14 cellular contexts compared by ENCODE assay signal in the genomic region with DNA sequence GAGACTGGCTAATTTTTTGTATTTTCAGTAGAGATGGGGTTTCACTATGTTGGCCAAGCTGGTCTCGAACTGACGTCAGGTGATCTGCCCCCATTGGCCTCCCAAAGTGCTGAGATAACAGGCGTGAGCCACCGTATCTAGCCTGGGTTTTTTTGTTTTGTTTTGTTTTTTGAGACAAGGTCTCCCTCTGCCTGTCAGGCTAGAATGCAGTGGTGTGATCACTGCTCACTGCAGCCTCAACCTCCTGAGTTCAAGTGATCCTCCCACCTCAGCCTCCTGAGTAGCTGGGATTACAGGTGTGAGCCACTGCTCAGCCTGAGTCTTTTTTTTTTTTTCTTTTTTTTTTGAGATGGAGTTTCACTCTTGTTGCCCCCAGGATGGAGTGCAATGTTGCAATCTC. TPM values are rescaled to one million over a fixed set of nuclear protein-coding genes. Genes with fewer than 3 reads are reported as not detected.
DNase-seq lines count a peak whose midpoint lies in the region; ATAC-seq, FAIRE-seq and TF ChIP-seq lines count a peak whose summit lies in the region.
"Not testable (repeated sequence)": the region's sequence is repeated elsewhere in the genome, so short reads cannot be mapped to it uniquely, and the experiment has no call there.
"Had no signal": no experiment of that assay in that cellular context is flagged by ENCODE, and none has a peak within 500 bp of the region (broad histone marks: within the 10 kb centered on the region; RNA-seq: fewer than 3 reads in every experiment).

No MANE protein-coding gene starts in this region.

- in situ Hi-C loops in SK-MEL-5 (cut with HindIII; ENCODE audit: low pct_unique_long_range_greater_than_20kb, low sequenced_read_pairs); K562 (cut with MboI): not testable (repeated sequence)

- H4K20me1 ChIP-seq in MM.1S (ENCODE audit: insufficient read depth, low read length); K562 (replicated peaks; ENCODE audit: control insufficient read depth, insufficient read depth, low read length): not testable (repeated sequence)

- not testable (repeated sequence) for H3K79me2 ChIP-seq in MM.1S (ENCODE audit: low read length); K562 (ENCODE audit: control insufficient read depth, insufficient read depth, low read length)

- peak overlapping the region in 1 of 2 donors; percentile 89 for H3K27ac Mint-ChIP-seq in stimulated activated naive CD8-positive, alpha-beta T cell treated with anti-CD3 and anti-CD28 coated beads, Interleukin-15, amount 100 ng/mL, for 72 hours

- H3F3A ChIP-seq in MM.1S (ENCODE audit: insufficient read depth, low read length) = not testable (repeated sequence)

- TF ChIP-seq RAD21 in K562 (CRISPR knock-in tag; conservative IDR thresholded peaks at IDR 0.05 in 1 of 2, IDR thresholded peaks at IDR 0.05 in 1 of 2) = peak; percentile 6 to 57; a peak in 2 of 4 replicates

- not testable (repeated sequence) for H3K9me2 ChIP-seq in MM.1S (replicated peaks; ENCODE audit: insufficient read depth, low read length)

- peak; percentile 29 for DNase-seq in GM12865 (ENCODE audit: low read depth)
- not testable (repeated sequence) for DNase-seq in MM.1S; K562 (ENCODE audit: extremely low read depth in 1 of 4, low spot score in 3 of 4); left ventricle myocardium inferior; stimulated activated naive CD8-positive, alpha-beta T cell treated with anti-CD3 and anti-CD28 coated beads, Interleukin-15, amount 100 ng/mL, for 72 hours
- DNase-seq in SK-MEL-5 (ENCODE audit: low read depth, low spot score) = peak; percentile 42

- H3K9me1 ChIP-seq in K562 (ENCODE audit: control insufficient read depth, insufficient read depth, low read length) = not testable (repeated sequence)

- H3K9me3 ChIP-seq in MM.1S (replicated peaks; ENCODE audit: insufficient read depth, low read length); K562 (replicated peaks; ENCODE audit: control insufficient read depth, insufficient read depth, low read depth, low read length); left ventricle myocardium inferior (replicated peaks): not testable (repeated sequence)

- POLR2A ChIA-PET in K562 (lab: Yijun Ruan, JAX) = interaction anchor here (0.7 to 1.1 kb wide), 5 partner anchors 9 to 36 kb away, joined by 3 to 6 read pairs (median 3); no protein-coding TSS in a partner anchor

- FAIRE-seq in K562 (lab: Jason Lieb, UNC) = peak; percentile 74

- H3K36me3 ChIP-seq in MM.1S (replicated peaks; ENCODE audit: insufficient read depth, low read length); left ventricle myocardium inferior: not testable (repeated sequence)
- H3K36me3 ChIP-seq in K562 (ENCODE audit: control insufficient read depth, insufficient read depth, low read length) = peaks cover 19% of the 10 kb centered on the region; the same call in 2 of the 3 replicates

- peak; percentile 67 for ATAC-seq in K562
- peak; percentile 41 for ATAC-seq in stimulated activated naive CD8-positive, alpha-beta T cell treated with anti-CD3 and anti-CD28 coated beads, Interleukin-15, amount 100 ng/mL, for 72 hours

- H3K9ac ChIP-seq in MM.1S (ENCODE audit: low read length); K562 (ENCODE audit: insufficient read depth in 1 of 2, low read depth in 2 of 2, low read length in 2 of 2): not testable (repeated sequence)

- not testable (repeated sequence) for H3K4me3 ChIP-seq in GM12865 (ENCODE audit: low read depth, low read length); MM.1S (ENCODE audit: low read length); K562; left ventricle myocardium inferior

- TF ChIP-seq POLR2A in K562 (conservative IDR thresholded peaks at IDR 0.05) = not testable (repeated sequence)

- not testable (repeated sequence) for H3K9me3 Mint-ChIP-seq in stimulated activated naive CD8-positive, alpha-beta T cell treated with anti-CD3 and anti-CD28 coated beads, Interleukin-15, amount 100 ng/mL, for 72 hours

- peak; percentile 12 for TF ChIP-seq CTCF in GM12865 (IDR thresholded peaks at IDR 0.05; ENCODE audit: insufficient read depth, low read depth, low read length, missing control alignments)
- peak; percentile 9; the same call in 1 of the 2 replicates for TF ChIP-seq CTCF in MM.1S (IDR thresholded peaks at IDR 0.05; ENCODE audit: low read length)
- peak; percentile 14 to 35 (median 19); a peak in 2 of 6 replicates for TF ChIP-seq CTCF in K562 (IDR thresholded peaks at IDR 0.05 in 2 of 3, conservative IDR thresholded peaks at IDR 0.05 in 1 of 3; ENCODE audit: insufficient read depth in 2 of 3, low read depth in 1 of 3, low read length in 3 of 3)
- peak; percentile 19 for TF ChIP-seq CTCF in left ventricle myocardium inferior (IDR thresholded peaks at IDR 0.05; ENCODE audit: borderline replicate concordance)

- H3K4me3 Mint-ChIP-seq in stimulated activated naive CD8-positive, alpha-beta T cell treated with anti-CD3 and anti-CD28 coated beads, Interleukin-15, amount 100 ng/mL, for 72 hours = not testable (repeated sequence)

- not testable (repeated sequence) for TF ChIP-seq EP300 in K562 (IDR thresholded peaks at IDR 0.05; ENCODE audit: low read length)

- WGBS in K562 (ENCODE audit: insufficient coverage, low coverage, missing lambda C conversion rate) = 18% methylated on average over 4 of the region's 4 CpGs

- peaks cover 15% of the 10 kb centered on the region for H3K27me3 Mint-ChIP-seq in stimulated activated naive CD8-positive, alpha-beta T cell treated with anti-CD3 and anti-CD28 coated beads, Interleukin-15, amount 100 ng/mL, for 72 hours

- not testable (repeated sequence) for H3K4me2 ChIP-seq in MM.1S (ENCODE audit: low read depth, low read length); K562 (ENCODE audit: insufficient read depth, low read length)

- H3K4me1 Mint-ChIP-seq in stimulated activated naive CD8-positive, alpha-beta T cell treated with anti-CD3 and anti-CD28 coated beads, Interleukin-15, amount 100 ng/mL, for 72 hours = not testable (repeated sequence)

- not testable (repeated sequence) for H3K4me1 ChIP-seq in MM.1S (ENCODE audit: low read length); left ventricle myocardium inferior
- H3K4me1 ChIP-seq in K562 (replicated peaks in 1 of 2; ENCODE audit: control insufficient read depth in 2 of 2, insufficient read depth in 2 of 2, low read length in 2 of 2) = peaks cover under 1 to 45% of the 10 kb centered on the region in 2 experiments; a peak in 4 of 5 replicates

- H2AFZ ChIP-seq in MM.1S (ENCODE audit: low read length); K562 (ENCODE audit: low read depth, low read length): not testable (repeated sequence)

- not testable (repeated sequence) for BruUV-seq in K562 (replicated peaks; lab: Mats Ljungman, UMichigan)

- CTCF ChIA-PET in K562 (lab: Yijun Ruan, JAX; ENCODE audit: low intra/inter-chr PET ratio) = interaction anchor here (0.7 to 0.9 kb wide), 3 partner anchors 43 to 220 kb away, joined by 3 to 4 read pairs (median 3); no protein-coding TSS in a partner anchor

- H3K27me3 ChIP-seq in MM.1S (replicated peaks; ENCODE audit: insufficient read depth, low read length) (peaks cover 46% of the 10 kb centered on the region), left ventricle myocardium inferior (ENCODE audit: low read depth) (peaks cover 51% of the 10 kb centered on the region)
- not testable (repeated sequence) for H3K27me3 ChIP-seq in K562 (ENCODE audit: control insufficient read depth in 2 of 2, insufficient read depth in 2 of 2, low read length in 2 of 2)

- intact Hi-C loops in K562 (cut with micrococcal nuclease) = loop anchor here (10.0 kb wide), 1 partner anchor 201 kb away; no protein-coding TSS in a partner anchor
- intact Hi-C loops in left ventricle myocardium inferior (cut with micrococcal nuclease) = not testable (repeated sequence)

- not testable (repeated sequence) for H3K27ac ChIP-seq in MM.1S (ENCODE audit: low read length); K562 (ENCODE audit: extremely low read depth, low read depth, low read length); left ventricle myocardium inferior (replicated peaks)

RNA-seq across cellular contexts. Expression of a gene that starts 6.4 kb away (rescaled TPM):
- total RNA-seq in SK-MEL-5 (2014; rRNA removed; shearing (Covaris generic)) = not detected in 2 replicates
- not detected in 2 replicates for polyA plus RNA-seq in SK-MEL-5 (2015; cell fraction: cytosol; rRNA removed)
- not detected in 2 replicates for polyA plus RNA-seq in SK-MEL-5 (2015; cell fraction: nucleus; rRNA removed)
- not detected in 2 replicates for total RNA-seq in K562 (2011; cell fraction: chromatin; rRNA removed; ENCODE audit: low replicate concordance)
- not detected in 2 replicates for total RNA-seq in K562 (2011; cell fraction: nucleolus; rRNA removed)
- not detected in 2 replicates for total RNA-seq in K562 (2011; cell fraction: nucleoplasm; rRNA removed)
- total RNA-seq in K562 (2014; rRNA removed) (not detected in 2 replicates), K562 (2014; rRNA removed; fragmentation: Illumina TruSeq; extraction: Trizol) (not detected in 2 replicates), K562 (2015; rRNA removed; fragmentation: Illumina TruSeq; extraction: Trizol) (not detected in 2 replicates), K562 (2021) (not detected in 2 replicates), left ventricle myocardium inferior (7.2 TPM)
- polyA plus RNA-seq in K562 (2011; rRNA removed) (not detected in 2 replicates), K562 (2014; fragmentation: Illumina TruSeq; extraction: Trizol) (not detected in 2 replicates), K562 (2014; fragmentation: Nextera tagmentation; extraction: Ambion mirVana) (not detected), K562 (2014; rRNA removed) (not detected in 2 replicates)
- not detected in 2 replicates for polyA plus RNA-seq in K562 (2011; cell fraction: cytosol; rRNA removed)
- not detected in 2 replicates for polyA plus RNA-seq in K562 (2011; cell fraction: nucleus; rRNA removed)
- polyA plus RNA-seq in K562 (2012) = 0.05 and 0.26 TPM in 2 replicates
- not detected in 2 replicates for polyA minus RNA-seq in K562 (2011; rRNA and poly(A)+ RNA removed)
- not detected in 2 replicates for polyA minus RNA-seq in K562 (2011; cell fraction: cytosol; rRNA and poly(A)+ RNA removed)
- polyA minus RNA-seq in K562 (2011; cell fraction: nucleus; rRNA and poly(A)+ RNA removed) = not detected in 2 replicates
- total RNA-seq: A172; Calu3; CD8-positive, alpha-beta memory T cell; G401; IMR-90; MCF 10A; PC-3; T-cell had no signal
- polyA plus RNA-seq: CD8-positive, alpha-beta memory T cell; IMR-90 had no signal

RNA-seq across cellular contexts. Expression of a gene that starts 7.5 kb away (rescaled TPM):
- total RNA-seq in SK-MEL-5 (2014; rRNA removed; shearing (Covaris generic)) = 3.0 TPM in 2 replicates
- 4.2 and 4.5 TPM in 2 replicates for polyA plus RNA-seq in SK-MEL-5 (2015; cell fraction: cytosol; rRNA removed)
- 4.4 and 8.4 TPM in 2 replicates for polyA plus RNA-seq in SK-MEL-5 (2015; cell fraction: nucleus; rRNA removed)
- total RNA-seq in K562 (2011; cell fraction: chromatin; rRNA removed; ENCODE audit: low replicate concordance) = 8.4 and 25.5 TPM in 2 replicates
- 25.5 and 27.9 TPM in 2 replicates for total RNA-seq in K562 (2011; cell fraction: nucleolus; rRNA removed)
- 15.3 and 16.9 TPM in 2 replicates for total RNA-seq in K562 (2011; cell fraction: nucleoplasm; rRNA removed)
- 13.9 and 22.5 TPM in 2 replicates for total RNA-seq in K562 (2014; rRNA removed)
- total RNA-seq in K562 (2014; rRNA removed; fragmentation: Illumina TruSeq; extraction: Trizol) = 0.99 and 1.3 TPM in 2 replicates
- total RNA-seq in K562 (2015; rRNA removed; fragmentation: Illumina TruSeq; extraction: Trizol) = 4.1 and 4.2 TPM in 2 replicates
- 11.8 and 14.1 TPM in 2 replicates for total RNA-seq in K562 (2021)
- 4.5 and 6.1 TPM in 2 replicates for polyA plus RNA-seq in K562 (2011; rRNA removed)
- 7.8 and 22.0 TPM in 2 replicates for polyA plus RNA-seq in K562 (2011; cell fraction: cytosol; rRNA removed)
- polyA plus RNA-seq in K562 (2011; cell fraction: nucleus; rRNA removed) = 10.3 and 25.0 TPM in 2 replicates
- polyA plus RNA-seq in K562 (2012) = 8.5 and 11.5 TPM in 2 replicates
- polyA plus RNA-seq in K562 (2014; fragmentation: Illumina TruSeq; extraction: Trizol) = 1.9 and 5.3 TPM in 2 replicates
- polyA plus RNA-seq in K562 (2014; fragmentation: Nextera tagmentation; extraction: Ambion mirVana) = under 1 TPM; 0.03 to 0.17 TPM
- 13.4 and 14.0 TPM in 2 replicates for polyA plus RNA-seq in K562 (2014; rRNA removed)
- 0.72 and 1.6 TPM in 2 replicates for polyA minus RNA-seq in K562 (2011; rRNA and poly(A)+ RNA removed)
- polyA minus RNA-seq in K562 (2011; cell fraction: cytosol; rRNA and poly(A)+ RNA removed) = 4.7 and 5.6 TPM in 2 replicates
- polyA minus RNA-seq in K562 (2011; cell fraction: nucleus; rRNA and poly(A)+ RNA removed) = 14.7 and 15.2 TPM in 2 replicates
- total RNA-seq in left ventricle myocardium inferior = not detected
- total RNA-seq: Calu3, IMR-90, MCF 10A, PC-3 had no signal
- polyA plus RNA-seq: CD8-positive, alpha-beta memory T cell had no signal

RNA-seq across cellular contexts. Expression of a gene that starts 16.4 kb away (rescaled TPM):
- 335 and 351 TPM in 2 replicates for total RNA-seq in SK-MEL-5 (2014; rRNA removed; shearing (Covaris generic))
- 576 and 620 TPM in 2 replicates for polyA plus RNA-seq in SK-MEL-5 (2015; cell fraction: cytosol; rRNA removed)
- polyA plus RNA-seq in SK-MEL-5 (2015; cell fraction: nucleus; rRNA removed) = 503 and 634 TPM in 2 replicates
- 35.2 and 129 TPM in 2 replicates for total RNA-seq in K562 (2011; cell fraction: chromatin; rRNA removed; ENCODE audit: low replicate concordance)
- total RNA-seq in K562 (2011; cell fraction: nucleolus; rRNA removed) = 138 and 157 TPM in 2 replicates
- 86.4 and 88.3 TPM in 2 replicates for total RNA-seq in K562 (2011; cell fraction: nucleoplasm; rRNA removed)
- total RNA-seq in K562 (2014; rRNA removed) (215 and 290 TPM in 2 replicates), K562 (2014; rRNA removed; fragmentation: Illumina TruSeq; extraction: Trizol) (72.4 and 95.4 TPM in 2 replicates), K562 (2015; rRNA removed; fragmentation: Illumina TruSeq; extraction: Trizol) (120 and 126 TPM in 2 replicates), K562 (2021) (302 and 328 TPM in 2 replicates), left ventricle myocardium inferior (3.8 TPM)
- polyA plus RNA-seq in K562 (2011; rRNA removed) (188 and 273 TPM in 2 replicates), K562 (2014; fragmentation: Illumina TruSeq; extraction: Trizol) (183 and 278 TPM in 2 replicates), K562 (2014; fragmentation: Nextera tagmentation; extraction: Ambion mirVana) (10 to 100 TPM; 11.7 to 18.6 TPM), K562 (2014; rRNA removed) (270 and 349 TPM in 2 replicates)
- 301 and 524 TPM in 2 replicates for polyA plus RNA-seq in K562 (2011; cell fraction: cytosol; rRNA removed)
- 256 and 278 TPM in 2 replicates for polyA plus RNA-seq in K562 (2011; cell fraction: nucleus; rRNA removed)
- 283 and 370 TPM in 2 replicates for polyA plus RNA-seq in K562 (2012)
- 107 and 155 TPM in 2 replicates for polyA minus RNA-seq in K562 (2011; rRNA and poly(A)+ RNA removed)
- 127 and 130 TPM in 2 replicates for polyA minus RNA-seq in K562 (2011; cell fraction: cytosol; rRNA and poly(A)+ RNA removed)
- 35.5 and 52.4 TPM in 2 replicates for polyA minus RNA-seq in K562 (2011; cell fraction: nucleus; rRNA and poly(A)+ RNA removed)

RNA-seq across cellular contexts. Expression of a gene that starts 24.0 kb away (rescaled TPM):
- 80.5 and 81.9 TPM in 2 replicates for total RNA-seq in SK-MEL-5 (2014; rRNA removed; shearing (Covaris generic))
- polyA plus RNA-seq in SK-MEL-5 (2015; cell fraction: cytosol; rRNA removed) = 87.8 and 87.9 TPM in 2 replicates
- polyA plus RNA-seq in SK-MEL-5 (2015; cell fraction: nucleus; rRNA removed) = 177 and 188 TPM in 2 replicates
- 32.2 and 96.0 TPM in 2 replicates for total RNA-seq in K562 (2011; cell fraction: chromatin; rRNA removed; ENCODE audit: low replicate concordance)
- 68.7 and 87.6 TPM in 2 replicates for total RNA-seq in K562 (2011; cell fraction: nucleolus; rRNA removed)
- total RNA-seq in K562 (2011; cell fraction: nucleoplasm; rRNA removed) = 42.2 and 44.0 TPM in 2 replicates
- total RNA-seq in K562 (2014; rRNA removed) = 35.9 and 49.9 TPM in 2 replicates
- total RNA-seq in K562 (2014; rRNA removed; fragmentation: Illumina TruSeq; extraction: Trizol) = 5.9 and 7.4 TPM in 2 replicates
- 21.3 and 22.3 TPM in 2 replicates for total RNA-seq in K562 (2015; rRNA removed; fragmentation: Illumina TruSeq; extraction: Trizol)
- 33.4 and 36.9 TPM in 2 replicates for total RNA-seq in K562 (2021)
- 8.6 TPM in 2 replicates for polyA plus RNA-seq in K562 (2011; rRNA removed)
- 16.0 and 34.5 TPM in 2 replicates for polyA plus RNA-seq in K562 (2011; cell fraction: cytosol; rRNA removed)
- polyA plus RNA-seq in K562 (2011; cell fraction: nucleus; rRNA removed) = 72.4 and 104 TPM in 2 replicates
- 26.6 and 32.9 TPM in 2 replicates for polyA plus RNA-seq in K562 (2012)
- polyA plus RNA-seq in K562 (2014; fragmentation: Illumina TruSeq; extraction: Trizol) = 11.6 and 19.2 TPM in 2 replicates
- polyA plus RNA-seq in K562 (2014; fragmentation: Nextera tagmentation; extraction: Ambion mirVana) = 1 to 10 TPM in 1 of 2 experiments, under 1 TPM in 1; 0.90 to 2.2 TPM
- polyA plus RNA-seq in K562 (2014; rRNA removed) = 26.7 and 33.7 TPM in 2 replicates
- polyA minus RNA-seq in K562 (2011; rRNA and poly(A)+ RNA removed) = 1.6 and 6.1 TPM in 2 replicates
- polyA minus RNA-seq in K562 (2011; cell fraction: cytosol; rRNA and poly(A)+ RNA removed) = 16.6 and 18.1 TPM in 2 replicates
- polyA minus RNA-seq in K562 (2011; cell fraction: nucleus; rRNA and poly(A)+ RNA removed) = 25.4 and 29.1 TPM in 2 replicates
- 27.5 TPM for total RNA-seq in left ventricle myocardium inferior

RNA-seq across cellular contexts. Expression of a gene that starts 25.9 kb away (rescaled TPM):
- 73.1 and 73.9 TPM in 2 replicates for total RNA-seq in SK-MEL-5 (2014; rRNA removed; shearing (Covaris generic))
- polyA plus RNA-seq in SK-MEL-5 (2015; cell fraction: cytosol; rRNA removed) = 87.7 and 103 TPM in 2 replicates
- polyA plus RNA-seq in SK-MEL-5 (2015; cell fraction: nucleus; rRNA removed) = 208 and 264 TPM in 2 replicates
- total RNA-seq in K562 (2011; cell fraction: chromatin; rRNA removed; ENCODE audit: low replicate concordance) = 86.9 and 142 TPM in 2 replicates
- 78.0 and 85.0 TPM in 2 replicates for total RNA-seq in K562 (2011; cell fraction: nucleolus; rRNA removed)
- total RNA-seq in K562 (2011; cell fraction: nucleoplasm; rRNA removed) = 64.7 and 70.4 TPM in 2 replicates
- total RNA-seq in K562 (2014; rRNA removed) (27.3 and 30.1 TPM in 2 replicates), K562 (2014; rRNA removed; fragmentation: Illumina TruSeq; extraction: Trizol) (16.3 and 16.9 TPM in 2 replicates), K562 (2015; rRNA removed; fragmentation: Illumina TruSeq; extraction: Trizol) (23.6 and 24.9 TPM in 2 replicates), K562 (2021) (46.7 and 58.1 TPM in 2 replicates), left ventricle myocardium inferior (24.3 TPM)
- polyA plus RNA-seq in K562 (2011; rRNA removed) (22.4 and 31.8 TPM in 2 replicates), K562 (2014; fragmentation: Illumina TruSeq; extraction: Trizol) (31.2 and 36.3 TPM in 2 replicates), K562 (2014; fragmentation: Nextera tagmentation; extraction: Ambion mirVana) (1 to 10 TPM; 1.1 to 2.8 TPM), K562 (2014; rRNA removed) (44.8 and 46.7 TPM in 2 replicates)
- polyA plus RNA-seq in K562 (2011; cell fraction: cytosol; rRNA removed) = 35.6 and 35.9 TPM in 2 replicates
- 200 and 206 TPM in 2 replicates for polyA plus RNA-seq in K562 (2011; cell fraction: nucleus; rRNA removed)
- polyA plus RNA-seq in K562 (2012) = 32.4 and 47.9 TPM in 2 replicates
- polyA minus RNA-seq in K562 (2011; rRNA and poly(A)+ RNA removed) = 10.6 and 14.3 TPM in 2 replicates
- polyA minus RNA-seq in K562 (2011; cell fraction: cytosol; rRNA and poly(A)+ RNA removed) = 12.7 and 17.1 TPM in 2 replicates
- polyA minus RNA-seq in K562 (2011; cell fraction: nucleus; rRNA and poly(A)+ RNA removed) = 15.9 and 20.3 TPM in 2 replicates
